ENCODE assay signal across 8 cellular contexts in the genomic region with DNA sequence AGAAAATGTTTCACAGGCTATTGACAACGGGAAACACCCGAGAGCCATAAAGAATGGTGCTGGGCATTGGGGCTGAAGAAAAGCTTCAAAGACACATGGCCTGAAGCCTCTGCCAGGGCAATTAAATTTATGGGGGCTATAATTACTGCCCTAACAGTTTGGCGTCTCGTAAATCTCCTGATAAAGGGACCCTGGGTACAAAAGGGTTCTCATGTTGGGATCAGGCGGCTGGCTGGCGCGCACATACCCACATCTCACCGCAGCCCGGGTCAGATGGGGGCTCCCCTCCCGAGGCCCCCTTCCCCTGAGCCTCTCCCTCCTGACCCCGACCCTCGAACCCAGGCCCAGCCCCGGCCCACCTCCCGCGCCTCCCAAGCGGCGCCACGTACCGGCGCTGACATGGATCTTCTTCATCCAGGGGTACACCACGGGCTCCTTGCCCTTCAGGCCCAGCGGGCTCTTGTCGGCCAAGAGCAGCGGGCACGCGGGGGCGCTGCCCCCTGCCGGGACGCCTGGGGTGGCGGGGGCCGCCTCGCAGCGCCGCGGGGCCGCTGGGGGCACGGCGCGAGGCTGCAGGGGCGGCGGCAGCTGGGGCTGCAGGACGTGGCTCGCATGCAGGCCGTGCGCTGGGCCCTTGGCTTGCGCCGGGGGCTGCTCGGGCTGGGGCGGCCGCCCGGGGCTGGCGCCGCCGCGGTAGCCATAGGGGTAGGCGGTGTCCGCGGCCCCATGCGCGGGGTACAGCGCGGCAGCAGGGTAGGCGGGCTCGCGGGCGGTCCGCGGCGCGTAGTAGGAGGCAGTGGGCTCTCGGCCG. TPM values are rescaled to one million over a fixed set of nuclear protein-coding genes. Genes with fewer than 3 reads are reported as not detected.
DNase-seq lines count a peak whose midpoint lies in the region; ATAC-seq, FAIRE-seq and TF ChIP-seq lines count a peak whose summit lies in the region.

No MANE protein-coding gene starts in this region.

- TF ChIP-seq EP300 in gastroesophageal sphincter (IDR thresholded peaks at IDR 0.05): no peak

- TF ChIP-seq POLR2A in Peyer's patch (IDR thresholded peaks at IDR 0.05): peak; percentile 42 to 58
- peak; percentile 14 to 22 for TF ChIP-seq POLR2A in gastroesophageal sphincter (IDR thresholded peaks at IDR 0.05)
- TF ChIP-seq POLR2A in GM12891 (IDR thresholded peaks at IDR 0.05; ENCODE audit: low read depth, low read length): no peak

- DNase-seq in Peyer's patch (peak; percentile 17 to 80 (median 72)), psoas muscle (peak; percentile 59 to 82), GM12891 (ENCODE audit: insufficient read length, low spot score) (no peak)

- ATAC-seq in gastroesophageal sphincter: peak; percentile 44
- peak; percentile 38 to 72 (median 66) for ATAC-seq in psoas muscle
- ATAC-seq in HG03469 (IDR thresholded peaks at IDR 0.05; ENCODE audit: unreplicated experiment): no peak
- ATAC-seq in GM21447 (IDR thresholded peaks at IDR 0.05; ENCODE audit: unreplicated experiment): no peak
- no peak for ATAC-seq in GM18858 (IDR thresholded peaks at IDR 0.05; ENCODE audit: unreplicated experiment)

- peak in 2 of 6 experiments; percentile 26 to 28 for TF ChIP-seq CTCF in Peyer's patch (IDR thresholded peaks at IDR 0.05)
- peak in 3 of 4 experiments; percentile 30 to 56 (median 48) for TF ChIP-seq CTCF in gastroesophageal sphincter (IDR thresholded peaks at IDR 0.05)
- peak; percentile 42 for TF ChIP-seq CTCF in psoas muscle (IDR thresholded peaks at IDR 0.05)

- no peaks in the 10 kb centered on the region for H3K27me3 ChIP-seq in Peyer's patch
- H3K27me3 ChIP-seq in gastroesophageal sphincter: no peaks in the 10 kb centered on the region
- no peaks in the 10 kb centered on the region for H3K27me3 ChIP-seq in psoas muscle (ENCODE audit: insufficient read depth in 3 of 3, low read length in 2 of 3)

- H3K4me1 ChIP-seq in ES-I3 (ENCODE audit: insufficient read depth, low read length) (no peaks in the 10 kb centered on the region), Peyer's patch (peaks cover 0 to 69% (median 3%) of the 10 kb centered on the region in 4 donors), gastroesophageal sphincter (peaks cover 13 to 88% (median 32%) of the 10 kb centered on the region in 3 donors), psoas muscle (peaks cover 76% of the 10 kb centered on the region)

- no peak for FAIRE-seq in GM12891 (lab: Jason Lieb, UNC)

- H3K27ac ChIP-seq in Peyer's patch (peak overlapping the region; percentile 81 to 93 (median 89)), gastroesophageal sphincter (peak overlapping the region; percentile 92 to 99 (median 98)), psoas muscle (peak overlapping the region; percentile 94)

- WGBS in gastroesophageal sphincter (ENCODE audit: low coverage in 1 of 2), 2 donors: 7 to 21% methylated on average over 3 to 15 of the region's 72 CpGs
- 5 to 8% (median 6%) methylated on average over 47 to 72 of the region's 72 CpGs for WGBS in psoas muscle, 3 donors

- peak overlapping the region; percentile 42; the same call in 1 of the 2 replicates for H3K9ac ChIP-seq in ES-I3 (ENCODE audit: low read depth, low read length)

- no peaks in the 10 kb centered on the region for H3K36me3 ChIP-seq in ES-I3 (ENCODE audit: insufficient read depth, low read length)
- no peaks in the 10 kb centered on the region for H3K36me3 ChIP-seq in Peyer's patch
- H3K36me3 ChIP-seq in gastroesophageal sphincter: no peaks in the 10 kb centered on the region
- peaks cover 0 to 3% of the 10 kb centered on the region in 2 donors for H3K36me3 ChIP-seq in psoas muscle (ENCODE audit: insufficient read depth in 1 of 2, low read depth in 1 of 2)

- intact Hi-C loops in psoas muscle (cut with DNase I): no loop called here

- H3K9me3 ChIP-seq in ES-I3 (ENCODE audit: control insufficient read depth, insufficient read depth, low read length): no peaks in the 10 kb centered on the region
- H3K9me3 ChIP-seq in Peyer's patch: no peaks in the 10 kb centered on the region
- no peaks in the 10 kb centered on the region for H3K9me3 ChIP-seq in gastroesophageal sphincter
- H3K9me3 ChIP-seq in psoas muscle: no peaks in the 10 kb centered on the region

- H3K4me3 ChIP-seq in Peyer's patch: peak overlapping the region; percentile 57 to 82 (median 70)
- H3K4me3 ChIP-seq in gastroesophageal sphincter: peak overlapping the region; percentile 47 to 84
- H3K4me3 ChIP-seq in psoas muscle: peak overlapping the region; percentile 92

TF ChIP-seq in GM12891, 5 proteins besides CTCF, POLR2A, EP300 and RAD21:
- TF ChIP-seq POU2F2 (IDR thresholded peaks at IDR 0.05; ENCODE audit: low read depth, low read length) (no peak), TAF1 (IDR thresholded peaks at IDR 0.05; ENCODE audit: low read depth, low read length) (no peak), PAX5 (IDR thresholded peaks at IDR 0.05; ENCODE audit: insufficient read depth, low read length, severe bottlenecking) (no peak), SPI1 (IDR thresholded peaks at IDR 0.05; ENCODE audit: low read depth, low read length) (no peak), POLR2AphosphoS5 (IDR thresholded peaks at IDR 0.05; ENCODE audit: low read depth, low read length) (no peak)

RNA-seq across cellular contexts. Expression of a gene that starts 0.6 kb away (rescaled TPM):
- 10 to 100 TPM in 1 of 4 donors, 1 to 10 TPM in 3; 2.6 to 11.5 (median 5.9) TPM for total RNA-seq in Peyer's patch
- 10 to 100 TPM in 3 of 4 donors, 1 to 10 TPM in 1; 8.6 to 20.2 (median 15.3) TPM for total RNA-seq in gastroesophageal sphincter
- total RNA-seq in psoas muscle: 10 to 100 TPM in 2 of 4 donors, 1 to 10 TPM in 2; 7.2 to 11.5 (median 9.1) TPM
- polyA plus RNA-seq in psoas muscle: 10 to 100 TPM in 2 of 3 donors, 1 to 10 TPM in 1; 6.8 to 20.8 (median 12.5) TPM
- polyA plus RNA-seq in GM12891 (2012; ENCODE audit: low read depth, missing spikeins): not detected

RNA-seq across cellular contexts. Expression of a gene that starts 13.5 kb away (rescaled TPM):
- 10 to 100 TPM in 3 of 4 donors, 1 to 10 TPM in 1; 8.3 to 24.3 (median 20.1) TPM for total RNA-seq in Peyer's patch
- 10 to 100 TPM; 11.0 to 34.6 (median 29.3) TPM for total RNA-seq in gastroesophageal sphincter
- total RNA-seq in psoas muscle: 10 to 100 TPM in 1 of 4 donors, 1 to 10 TPM in 3; 4.7 to 18.8 (median 8.1) TPM
- 1 to 10 TPM; 2.6 to 7.6 (median 4.6) TPM for polyA plus RNA-seq in psoas muscle
- not detected for polyA plus RNA-seq in GM12891 (2012; ENCODE audit: low read depth, missing spikeins)

RNA-seq across cellular contexts. Expression of a gene that starts 17.6 kb away (rescaled TPM):
- 10 to 100 TPM; 18.7 to 45.0 (median 30.7) TPM for total RNA-seq in Peyer's patch
- total RNA-seq in gastroesophageal sphincter: 10 to 100 TPM in 1 of 4 donors, under 1 TPM in 1, not detected in 2; 0.46 to 12.7 TPM
- 1 to 10 TPM; 2.5 to 3.7 (median 3.1) TPM for total RNA-seq in psoas muscle
- 1 to 10 TPM in 2 of 3 donors, under 1 TPM in 1; 0.64 to 3.2 (median 1.5) TPM for polyA plus RNA-seq in psoas muscle
- polyA plus RNA-seq in GM12891 (2012; ENCODE audit: low read depth, missing spikeins): not detected

RNA-seq across cellular contexts. Expression of a gene that starts 22.4 kb away (rescaled TPM):
- total RNA-seq in Peyer's patch: 10 to 100 TPM in 3 of 4 donors, 1 to 10 TPM in 1; 6.7 to 21.2 (median 13.9) TPM
- 10 to 100 TPM in 2 of 4 donors, 1 to 10 TPM in 2; 6.4 to 22.6 (median 10.3) TPM for total RNA-seq in gastroesophageal sphincter
- total RNA-seq in psoas muscle: 1 to 10 TPM; 3.3 to 5.6 (median 4.2) TPM
- 1 to 10 TPM in 1 of 3 donors, under 1 TPM in 2; 0.65 to 2.6 (median 0.97) TPM for polyA plus RNA-seq in psoas muscle
- polyA plus RNA-seq in GM12891 (2012; ENCODE audit: low read depth, missing spikeins): not detected

RNA-seq across cellular contexts. Expression of a gene that starts 26.5 kb away (rescaled TPM):
- total RNA-seq in Peyer's patch (10 to 100 TPM in 1 of 4 donors, 1 to 10 TPM in 3; 3.3 to 11.8 (median 5.7) TPM), gastroesophageal sphincter (1 to 10 TPM in 3 of 4 donors, under 1 TPM in 1; 0.85 to 5.1 (median 1.4) TPM), psoas muscle (1 to 10 TPM; 4.7 to 8.4 (median 6.7) TPM)
- 10 to 100 TPM in 1 of 3 donors, 1 to 10 TPM in 2; 2.9 to 10.2 (median 6.2) TPM for polyA plus RNA-seq in psoas muscle
- not detected for polyA plus RNA-seq in GM12891 (2012; ENCODE audit: low read depth, missing spikeins)

Comparison
In these comparisons a context has a peak if more than half of its experiments do, and no peak if none do; other contexts are left out.
1. ATAC-seq: peak in gastroesophageal sphincter (single experiment) and psoas muscle (4 of 4); none in HG03469 (single experiment), GM21447 (single experiment) and GM18858 (single experiment).
2. Peak in every context shown above with its lines, with median percentiles within 50 percentile points of each other: H3K27ac ChIP-seq and H3K4me3 ChIP-seq.